1 cellular context compared by ENCODE assay signal in genomic region chr17:47896672-47897490, GRCh38.
A peak's percentile ranks its signal among the peaks of the same experiment; 100 is the strongest.
TF ChIP-seq lines count a peak whose summit lies in the region.

No MANE protein-coding gene starts in this region.

TF ChIP-seq in HepG2, 621 proteins besides CTCF, POLR2A, EP300 and RAD21 (continued from another document and continues in another):
- no peak for TF ChIP-seq LRRFIP1 (CRISPR knock-in tag; conservative IDR thresholded peaks at IDR 0.05)
- peak; percentile 52; the same call in 1 of the 2 replicates for TF ChIP-seq ZNF839 (CRISPR knock-in tag; IDR thresholded peaks at IDR 0.05; ENCODE audit: borderline replicate concordance)
- TF ChIP-seq ZBTB4 (CRISPR knock-in tag; IDR thresholded peaks at IDR 0.05; ENCODE audit: borderline replicate concordance) = no peak
- no peak for TF ChIP-seq ZNF468 (CRISPR knock-in tag; IDR thresholded peaks at IDR 0.05)
- no peak for TF ChIP-seq ZNF460 (CRISPR knock-in tag; IDR thresholded peaks at IDR 0.05; ENCODE audit: borderline replicate concordance)
- no peak for TF ChIP-seq CSRNP1 (CRISPR knock-in tag; IDR thresholded peaks at IDR 0.05)
- no peak for TF ChIP-seq ZNF232 (CRISPR knock-in tag; IDR thresholded peaks at IDR 0.05; ENCODE audit: borderline replicate concordance)
- no peak for TF ChIP-seq SETDB1 (CRISPR knock-in tag; IDR thresholded peaks at IDR 0.05; ENCODE audit: borderline replicate concordance)
- no peak for TF ChIP-seq SMAD1 (CRISPR knock-in tag; IDR thresholded peaks at IDR 0.05; ENCODE audit: borderline replicate concordance, low read depth)
- TF ChIP-seq ZNF720 (CRISPR knock-in tag; IDR thresholded peaks at IDR 0.05) = 0 out of 2 replicates have a peak, but pooled peaks have one; percentile 77
- peak; percentile 1; the same call in 1 of the 2 replicates for TF ChIP-seq NRL (CRISPR knock-in tag; IDR thresholded peaks at IDR 0.05; ENCODE audit: borderline replicate concordance)
- TF ChIP-seq WIZ (CRISPR knock-in tag; IDR thresholded peaks at IDR 0.05) = no peak
- TF ChIP-seq ZNF234 (CRISPR knock-in tag; conservative IDR thresholded peaks at IDR 0.05) = no peak
- TF ChIP-seq E2F1 (CRISPR knock-in tag; IDR thresholded peaks at IDR 0.05) = no peak
- TF ChIP-seq ZNF30 (CRISPR knock-in tag; IDR thresholded peaks at IDR 0.05) = no peak
- TF ChIP-seq ZNF749 (CRISPR knock-in tag; IDR thresholded peaks at IDR 0.05; ENCODE audit: borderline replicate concordance) = peak; percentile 85; the same call in 1 of the 2 replicates
- TF ChIP-seq ZNF7 (CRISPR knock-in tag; IDR thresholded peaks at IDR 0.05) = no peak
- TF ChIP-seq RCOR2 (CRISPR knock-in tag; IDR thresholded peaks at IDR 0.05) = no peak
- no peak for TF ChIP-seq ZNF562 (CRISPR knock-in tag; IDR thresholded peaks at IDR 0.05; ENCODE audit: borderline replicate concordance)
- TF ChIP-seq SATB2 (CRISPR knock-in tag; IDR thresholded peaks at IDR 0.05) = peak; percentile 2; the same call in 1 of the 2 replicates
- no peak for TF ChIP-seq ZSCAN5A (CRISPR knock-in tag; IDR thresholded peaks at IDR 0.05; ENCODE audit: borderline replicate concordance)
- 0 out of 2 replicates have a peak, but pooled peaks have one; percentile 26 for TF ChIP-seq ZNF44 (CRISPR knock-in tag; IDR thresholded peaks at IDR 0.05)
- TF ChIP-seq SKIL (CRISPR knock-in tag; IDR thresholded peaks at IDR 0.05; ENCODE audit: borderline replicate concordance) = no peak
- TF ChIP-seq ETS1 (CRISPR knock-in tag; IDR thresholded peaks at IDR 0.05) = no peak
- TF ChIP-seq ASH2L (IDR thresholded peaks at IDR 0.05; ENCODE audit: insufficient read length, low read depth, low read length) = peak; percentile 56
- peak; percentile 14; the same call in 1 of the 2 replicates for TF ChIP-seq MXD4 (CRISPR knock-in tag; IDR thresholded peaks at IDR 0.05)
- no peak for TF ChIP-seq CENPT (CRISPR knock-in tag; IDR thresholded peaks at IDR 0.05; ENCODE audit: low read depth)
- no peak for TF ChIP-seq KLF11 (CRISPR knock-in tag; IDR thresholded peaks at IDR 0.05)
- no peak for TF ChIP-seq THAP11 (CRISPR knock-in tag; IDR thresholded peaks at IDR 0.05)
- TF ChIP-seq ZFP36L2 (CRISPR knock-in tag; IDR thresholded peaks at IDR 0.05) = no peak
- no peak for TF ChIP-seq ZNF20 (CRISPR knock-in tag; IDR thresholded peaks at IDR 0.05)
- TF ChIP-seq KLF6 (CRISPR knock-in tag; IDR thresholded peaks at IDR 0.05) = 0 out of 2 replicates have a peak, but pooled peaks have one; percentile 4
- no peak for TF ChIP-seq ZNF616 (CRISPR knock-in tag; IDR thresholded peaks at IDR 0.05; ENCODE audit: low read depth)
- TF ChIP-seq ELF4 (CRISPR knock-in tag; IDR thresholded peaks at IDR 0.05; ENCODE audit: borderline replicate concordance) = no peak
- TF ChIP-seq ZBTB7A (CRISPR knock-in tag; IDR thresholded peaks at IDR 0.05) = 0 out of 2 replicates have a peak, but pooled peaks have one; percentile 33
- no peak for TF ChIP-seq CENPBD1 (CRISPR knock-in tag; IDR thresholded peaks at IDR 0.05; ENCODE audit: borderline replicate concordance, low read depth)
- TF ChIP-seq BCL3 (CRISPR knock-in tag; IDR thresholded peaks at IDR 0.05) = no peak
- TF ChIP-seq DNMT1 (CRISPR knock-in tag; IDR thresholded peaks at IDR 0.05) = no peak
- TF ChIP-seq ZNF264 (CRISPR knock-in tag; IDR thresholded peaks at IDR 0.05) = 0 out of 2 replicates have a peak, but pooled peaks have one; percentile 48
- no peak for TF ChIP-seq MIXL1 (CRISPR knock-in tag; IDR thresholded peaks at IDR 0.05)
- no peak for TF ChIP-seq IKZF5 (CRISPR knock-in tag; IDR thresholded peaks at IDR 0.05)
- TF ChIP-seq JARID2 (CRISPR knock-in tag; IDR thresholded peaks at IDR 0.05; ENCODE audit: insufficient replicate concordance) = no peak
- no peak for TF ChIP-seq THAP8 (CRISPR knock-in tag; IDR thresholded peaks at IDR 0.05; ENCODE audit: borderline replicate concordance)
- TF ChIP-seq MLLT10 (CRISPR knock-in tag; IDR thresholded peaks at IDR 0.05) = no peak
- TF ChIP-seq MAF1 (CRISPR knock-in tag; IDR thresholded peaks at IDR 0.05; ENCODE audit: borderline replicate concordance) = peak; percentile 58; the same call in 1 of the 2 replicates
- no peak for TF ChIP-seq KDM6A (CRISPR knock-in tag; IDR thresholded peaks at IDR 0.05; ENCODE audit: low read depth)
- no peak for TF ChIP-seq ATAD3A (CRISPR knock-in tag; IDR thresholded peaks at IDR 0.05)
- no peak for TF ChIP-seq ZNF24 (IDR thresholded peaks at IDR 0.05)
- TF ChIP-seq DDIT3 (CRISPR knock-in tag; IDR thresholded peaks at IDR 0.05) = no peak
